9 cellular contexts compared by ENCODE assay signal in the genomic region with DNA sequence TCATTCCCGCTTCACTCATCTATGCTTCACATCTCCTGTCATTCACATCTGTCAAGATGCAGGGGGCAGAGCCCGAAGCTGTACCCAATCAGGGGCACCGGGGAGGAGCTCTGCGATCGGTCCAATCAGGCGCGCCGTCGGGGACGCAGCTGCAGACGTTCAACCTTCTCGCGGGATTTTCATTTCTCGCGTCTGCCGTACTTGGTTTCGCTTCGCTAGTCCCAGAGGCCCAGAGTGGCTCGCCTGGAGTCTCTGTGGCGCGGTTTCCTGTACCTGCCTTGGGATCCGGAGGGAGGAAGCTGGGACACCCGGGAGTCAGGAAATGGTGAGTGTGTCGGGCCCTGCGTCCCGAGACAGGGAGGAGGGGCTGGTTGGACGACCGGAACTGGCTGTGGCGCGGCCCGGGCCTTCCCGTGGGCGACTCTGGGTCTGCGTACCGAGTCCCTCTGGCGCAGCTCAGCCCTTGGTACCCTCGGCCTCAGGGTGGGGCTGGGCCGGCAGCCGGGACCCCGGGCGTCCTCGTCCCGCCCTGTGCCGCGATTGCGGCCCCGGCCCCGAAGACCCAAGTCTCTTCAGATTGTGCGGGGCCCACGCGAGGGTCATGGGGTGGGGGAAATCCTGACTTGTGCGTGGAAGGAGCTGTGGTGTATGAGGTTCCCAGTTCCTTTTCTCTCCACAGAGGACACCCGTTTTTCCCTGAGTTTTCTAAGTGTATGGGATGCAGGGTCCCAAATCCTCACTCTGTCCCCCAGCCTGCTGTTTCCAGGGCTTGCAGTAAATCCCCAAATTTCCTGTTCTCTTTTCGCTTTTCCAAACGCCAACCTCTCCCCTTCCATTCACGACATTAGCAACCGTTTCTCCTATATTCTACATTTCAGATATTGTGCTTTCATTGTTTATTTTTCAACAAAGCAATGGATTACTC. TPM values are rescaled to one million over a fixed set of nuclear protein-coding genes. Genes with fewer than 3 reads are reported as not detected.
DNase-seq lines count a peak whose midpoint lies in the region; ATAC-seq, FAIRE-seq and TF ChIP-seq lines count a peak whose summit lies in the region.
"Had no signal": no experiment of that assay in that cellular context is flagged by ENCODE, and none has a peak within 500 bp of the region (broad histone marks: within the 10 kb centered on the region; RNA-seq: fewer than 3 reads in every experiment).

Gene ZNF136, plus strand, starts transcription at position 215 of the 925 bp plus-strand sequence. Its CDS starts 108 bp downstream, at position 323.

- peak; percentile 69 for FAIRE-seq in keratinocyte (lab: Jason Lieb, UNC)
- FAIRE-seq: colon had no signal

- H4K20me1 ChIP-seq in keratinocyte (ENCODE audit: control insufficient read depth, extremely low read depth, insufficient read depth, low read length), result no peaks in the 10 kb centered on the region

- no peaks in the 10 kb centered on the region for H3K9me3 ChIP-seq in keratinocyte (ENCODE audit: control insufficient read depth, low read depth, low read length)

- ATAC-seq in GM19035 (IDR thresholded peaks at IDR 0.05; ENCODE audit: unreplicated experiment), result peak; percentile 94
- peak; percentile 98 for ATAC-seq in HG03342 (IDR thresholded peaks at IDR 0.05; ENCODE audit: unreplicated experiment)
- peak; percentile 100 for ATAC-seq in central memory CD8-positive, alpha-beta T cell (replicated peaks; ENCODE audit: extremely low read depth, poor library complexity, severe bottlenecking)

- peak within 1 kb of the TSS; percentile 99 for H3K27ac Mint-ChIP-seq in central memory CD8-positive, alpha-beta T cell (ENCODE audit: low read depth)

- no peaks in the 10 kb centered on the region for H3K9me1 ChIP-seq in keratinocyte (ENCODE audit: control insufficient read depth, extremely low read depth, insufficient read depth, low read length)

- H3K27ac ChIP-seq in keratinocyte (ENCODE audit: control insufficient read depth, insufficient read depth, low read length), result peak within 1 kb of the TSS; percentile 77

- peaks cover 6% of the 10 kb centered on the region for H3K4me1 ChIP-seq in keratinocyte (ENCODE audit: control insufficient read depth, extremely low read depth, insufficient read depth, low read length)

- peaks cover 32% of the 10 kb centered on the region for H3K79me2 ChIP-seq in keratinocyte (ENCODE audit: control insufficient read depth, insufficient read depth, low read length)

- TF ChIP-seq CTCF in AG09319 (IDR thresholded peaks at IDR 0.05; ENCODE audit: low read depth, low read length) (no peak), keratinocyte (optimal IDR thresholded peaks at IDR 0.05 in 1 of 3, IDR thresholded peaks at IDR 0.05 in 1 of 3, conservative IDR thresholded peaks at IDR 0.05 in 1 of 3; ENCODE audit: extremely low read depth in 1 of 3, insufficient read depth in 2 of 3, low read length in 3 of 3) (no peak)

- peaks cover 13% of the 10 kb centered on the region for H3K36me3 Mint-ChIP-seq in central memory CD8-positive, alpha-beta T cell (ENCODE audit: insufficient read depth)

- H3K36me3 ChIP-seq in keratinocyte (ENCODE audit: control insufficient read depth in 2 of 2, extremely low read depth in 1 of 2, insufficient read depth in 2 of 2, low read length in 2 of 2), result peaks cover 2 to 7% of the 10 kb centered on the region in 2 experiments

- H3K27me3 Mint-ChIP-seq in central memory CD8-positive, alpha-beta T cell, result no peaks in the 10 kb centered on the region

- no peaks in the 10 kb centered on the region for H3K9me3 Mint-ChIP-seq in central memory CD8-positive, alpha-beta T cell

- H3K4me3 Mint-ChIP-seq in central memory CD8-positive, alpha-beta T cell, result peak within 1 kb of the TSS; percentile 82

- peak within 1 kb of the TSS; percentile 77 for H3K4me2 ChIP-seq in keratinocyte (ENCODE audit: control insufficient read depth, extremely low read depth, insufficient read depth, low read depth, low read length)

- peak within 1 kb of the TSS; percentile 82 to 95 (median 93) for H3K4me3 ChIP-seq in keratinocyte (ENCODE audit: control insufficient read depth in 2 of 3, extremely low read depth in 1 of 3, insufficient read depth in 2 of 3, low read depth in 1 of 3, low read length in 3 of 3)

- peak within 1 kb of the TSS; percentile 94 for H2AFZ ChIP-seq in keratinocyte (ENCODE audit: control insufficient read depth, low read length)

- peaks cover 40% of the 10 kb centered on the region for H3K4me1 Mint-ChIP-seq in central memory CD8-positive, alpha-beta T cell

- DNase-seq in AG09319 (ENCODE audit: extremely low read depth, low read depth) (peak; percentile 84), NCI-H345 treated with DMSO at 0.1 percent for 48 hours (lab: John Stamatoyannopoulos, UW; ENCODE audit: unreplicated experiment) (peak; percentile 53), keratinocyte (ENCODE audit: low read depth, low spot score) (peak; percentile 66)
- DNase-seq in activated CD4-positive, CD25-positive, alpha-beta regulatory T cell treated with anti-CD3 and anti-CD28 coated beads, Interleukin-2, amount 50 U/mL, for 16 hours (ENCODE audit: low read depth, low spot score), result peak; percentile 86
- DNase-seq in central memory CD8-positive, alpha-beta T cell (ENCODE audit: low spot score in 2 of 2), result peak; percentile 75 to 88
- peak; percentile 89 to 91 (median 90) for DNase-seq in stimulated activated CD4-positive, alpha-beta T cell treated with anti-CD3 and anti-CD28 coated beads, Interleukin-12 subunit alpha, Interleukin-12 subunit beta, amount 100 ng/mL, for 48 hours (ENCODE audit: low read depth in 2 of 3, low spot score in 1 of 3)

- peak within 1 kb of the TSS; percentile 96 for H3K9ac ChIP-seq in keratinocyte (ENCODE audit: control insufficient read depth, extremely low read depth, insufficient read depth, low read length)

- no peaks in the 10 kb centered on the region for H3K27me3 ChIP-seq in keratinocyte (ENCODE audit: control insufficient read depth, extremely low read depth, insufficient read depth, low read length)

- dilution Hi-C loops in keratinocyte (cut with MboI; ENCODE audit: extremely low pct_ligation_motif_present, low sequenced_read_pairs), result no loop called here

RNA-seq across cellular contexts. Expression of gene ZNF136, which starts in this region (rescaled TPM):
- polyA plus RNA-seq in keratinocyte, result 2.4 to 3.0 TPM (median 2.9 TPM) in 3 replicates
- polyA plus RNA-seq in keratinocyte (2011; ENCODE audit: low read depth), result 4.3 TPM
- 1.2 and 2.3 TPM in 2 replicates for polyA plus RNA-seq in keratinocyte (2011; cell fraction: cytosol; rRNA removed)
- polyA plus RNA-seq in keratinocyte (2011; cell fraction: nucleus; rRNA removed), result 5.8 and 6.5 TPM in 2 replicates
- 2.4 TPM in 2 replicates for polyA plus RNA-seq in keratinocyte (2012; ENCODE audit: low replicate concordance)
- 1.6 to 4.2 TPM (median 3.1 TPM) in 3 replicates for polyA minus RNA-seq in keratinocyte
- 2.7 TPM for polyA minus RNA-seq in keratinocyte (2011; cell fraction: cytosol; rRNA and poly(A)+ RNA removed)
- 3.7 and 9.2 TPM in 2 replicates for polyA minus RNA-seq in keratinocyte (2011; cell fraction: nucleus; rRNA and poly(A)+ RNA removed)

Comparison
In these comparisons a context has a peak if more than half of its experiments do, and no peak if none do; other contexts are left out.
1. Peak in every context shown above with its lines: DNase-seq, ATAC-seq, H3K4me3 ChIP-seq and H3K27ac ChIP-seq.